ENCODE assay signal across 23 cellular contexts in the genomic region with DNA sequence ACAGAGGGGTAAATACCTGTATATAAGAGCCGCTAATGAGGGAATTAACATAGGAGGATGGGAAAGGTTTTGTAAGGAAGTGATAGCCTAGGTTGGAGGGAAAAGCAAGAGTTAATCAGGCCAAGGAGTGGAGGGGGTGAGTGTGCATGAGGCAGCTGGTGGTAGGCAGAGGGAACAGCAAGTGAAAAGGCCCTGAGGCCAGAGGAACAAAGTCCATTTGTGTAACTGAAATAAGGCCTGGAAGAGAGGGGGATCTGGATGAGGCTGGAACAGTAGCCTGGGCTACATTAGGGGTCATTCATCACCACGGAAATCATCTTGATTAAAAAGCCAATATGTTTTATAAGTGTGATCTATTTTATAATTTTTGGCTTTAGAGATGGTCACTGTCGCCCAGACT. TPM values are rescaled to one million over a fixed set of nuclear protein-coding genes. Genes with fewer than 3 reads are reported as not detected.
DNase-seq lines count a peak whose midpoint lies in the region; ATAC-seq, FAIRE-seq and TF ChIP-seq lines count a peak whose summit lies in the region.
"Had no signal": no experiment of that assay in that cellular context is flagged by ENCODE, and none has a peak within 500 bp of the region (broad histone marks: within the 10 kb centered on the region; RNA-seq: fewer than 3 reads in every experiment).

No MANE protein-coding gene starts in this region.

- no peaks in the 10 kb centered on the region for H3K9me3 Mint-ChIP-seq in mesothelial cell of epicardium
- H3K9me3 Mint-ChIP-seq: T-helper 1 cell treated with Interleukin-12 subunit alpha and Interleukin-12 subunit beta and Interleukin-4 antibody, amounts not matched to agents 30 μg/mL and 1 μg/mL, for 36 hours had no signal

- POLR2A ChIA-PET in K562 (lab: Yijun Ruan, JAX) = no interaction called here

- H3K9me1 ChIP-seq in K562 (ENCODE audit: control insufficient read depth, insufficient read depth, low read length) = no peaks in the 10 kb centered on the region

- H3K4me3 ChIP-seq in BLaER1 treated with 17β-estradiol and CSF1 and Interleukin-3, amounts not matched to agents 10 nM and 100 nM = no peak overlapping the region
- no peak overlapping the region for H3K4me3 ChIP-seq in K562
- H3K4me3 ChIP-seq: Peyer's patch had no signal

- FAIRE-seq in HTR-8/SVneo (lab: Jason Lieb, UNC) (peak; percentile 20), K562 (lab: Jason Lieb, UNC) (no peak)

- H4K20me1 ChIP-seq in BLaER1 treated with 17β-estradiol and CSF1 and Interleukin-3, amounts not matched to agents 10 nM and 100 nM = no peaks in the 10 kb centered on the region
- H4K20me1 ChIP-seq in K562 (replicated peaks; ENCODE audit: control insufficient read depth, insufficient read depth, low read length) = peaks cover 3% of the 10 kb centered on the region; the same call in 1 of the 2 replicates

- peaks cover 32 to 91% (median 80%) of the 10 kb centered on the region in 10 experiments for H3K4me1 ChIP-seq in BLaER1 treated with 17β-estradiol and CSF1 and Interleukin-3, amounts not matched to agents 10 nM and 100 nM
- H3K4me1 ChIP-seq in K562 (replicated peaks in 1 of 2; ENCODE audit: control insufficient read depth in 2 of 2, insufficient read depth in 2 of 2, low read length in 2 of 2) = no peaks in the 10 kb centered on the region
- H3K4me1 ChIP-seq: Peyer's patch had no signal

- in situ Hi-C loops in K562 (cut with MboI) = no loop called here

- no peak for TF ChIP-seq RAD21 in K562 (CRISPR knock-in tag; conservative IDR thresholded peaks at IDR 0.05 in 1 of 2, IDR thresholded peaks at IDR 0.05 in 1 of 2)

- peaks cover 0 to 9% (median 6%) of the 10 kb centered on the region in 11 experiments; a peak in 8 of 22 replicates for H3K9me3 ChIP-seq in BLaER1 treated with 17β-estradiol and CSF1 and Interleukin-3, amounts not matched to agents 10 nM and 100 nM (replicated peaks in 1 of 11)
- H3K9me3 ChIP-seq in K562 (replicated peaks; ENCODE audit: control insufficient read depth, insufficient read depth, low read depth, low read length) = no peaks in the 10 kb centered on the region
- H3K9me3 ChIP-seq: Peyer's patch, SK-N-SH had no signal

- CTCF ChIA-PET in K562 (lab: Yijun Ruan, JAX; ENCODE audit: low intra/inter-chr PET ratio) = no interaction called here

- peak overlapping the region in 10 of 11 experiments; percentile 34 to 96 (median 88); a peak in 18 of 22 replicates for H3K4me2 ChIP-seq in BLaER1 treated with 17β-estradiol and CSF1 and Interleukin-3, amounts not matched to agents 10 nM and 100 nM
- H3K4me2 ChIP-seq in K562 (ENCODE audit: insufficient read depth, low read length) = no peak overlapping the region
- H3K4me2 ChIP-seq: SK-N-SH had no signal

- peaks cover 0 to 6% (median 0%) of the 10 kb centered on the region in 11 experiments; a peak in 2 of 22 replicates for H3K27me3 ChIP-seq in BLaER1 treated with 17β-estradiol and CSF1 and Interleukin-3, amounts not matched to agents 10 nM and 100 nM
- H3K27me3 ChIP-seq in K562 (ENCODE audit: control insufficient read depth in 2 of 2, insufficient read depth in 2 of 2, low read length in 2 of 2) = peaks cover 25 to 67% of the 10 kb centered on the region in 2 experiments; a peak in 4 of 5 replicates
- H3K27me3 ChIP-seq: Peyer's patch had no signal

- peak overlapping the region in 2 of 11 experiments; percentile 78 to 86; a peak in 3 of 22 replicates for H3K27ac ChIP-seq in BLaER1 treated with 17β-estradiol and CSF1 and Interleukin-3, amounts not matched to agents 10 nM and 100 nM
- H3K27ac ChIP-seq in K562 (ENCODE audit: extremely low read depth, low read depth, low read length) = no peak overlapping the region
- H3K27ac ChIP-seq: Peyer's patch had no signal

- peak overlapping the region; percentile 54 for H3K27ac Mint-ChIP-seq in mesothelial cell of epicardium
- H3K27ac Mint-ChIP-seq: CD14-positive monocyte; T-helper 1 cell treated with Interleukin-12 subunit alpha and Interleukin-12 subunit beta and Interleukin-4 antibody, amounts not matched to agents 30 μg/mL and 1 μg/mL, for 36 hours had no signal

- 3% methylated on average over 3 of the region's 3 CpGs for WGBS in K562 (ENCODE audit: insufficient coverage, low coverage, missing lambda C conversion rate)

- no peak for TF ChIP-seq POLR2A in K562 (conservative IDR thresholded peaks at IDR 0.05)

- H3K79me2 ChIP-seq in K562 (ENCODE audit: control insufficient read depth, insufficient read depth, low read length) = no peaks in the 10 kb centered on the region

- H2AFZ ChIP-seq in K562 (ENCODE audit: low read depth, low read length) = no peak overlapping the region

- no peak overlapping the region for H3K4me3 Mint-ChIP-seq in mesothelial cell of epicardium
- H3K4me3 Mint-ChIP-seq: CD14-positive monocyte; T-helper 1 cell treated with Interleukin-12 subunit alpha and Interleukin-12 subunit beta and Interleukin-4 antibody, amounts not matched to agents 30 μg/mL and 1 μg/mL, for 36 hours had no signal

- DNase-seq in HTR-8/SVneo (ENCODE audit: insufficient read length, low spot score) (no peak), K562 (ENCODE audit: extremely low read depth in 1 of 4, low spot score in 3 of 4) (no peak), mesothelial cell of epicardium (ENCODE audit: low spot score in 2 of 2, unreplicated experiment in 2 of 2) (no peak), NCI-H526 treated with DMSO at 0.1 percent for 48 hours (lab: John Stamatoyannopoulos, UW) (no peak), NCI-H2107 (lab: John Stamatoyannopoulos, UW) (no peak), kidney glomerular epithelial cell (lab: John Stamatoyannopoulos, UW) (no peak)
- DNase-seq: Kasumi-1, NCI-H187, NCI-H2081 treated with DMSO at 0.1 percent for 48 hours, NCI-H446, NCI-H524 treated with DMSO at 0.1 percent for 48 hours, OCI-M1, Peyer's patch, SHP77 treated with DMSO at 0.1 percent for 48 hours, SK-N-SH, SW 1271 had no signal

- ATAC-seq in K562 (no peak), GM21360 (IDR thresholded peaks at IDR 0.05; ENCODE audit: unreplicated experiment) (no peak)
- ATAC-seq: HCT116 had no signal

- H3K9ac ChIP-seq in BLaER1 treated with 17β-estradiol and CSF1 and Interleukin-3, amounts not matched to agents 10 nM and 100 nM = no peak overlapping the region; a peak in 1 of 22 replicates
- H3K9ac ChIP-seq in K562 (ENCODE audit: insufficient read depth in 1 of 2, low read depth in 2 of 2, low read length in 2 of 2) = no peak overlapping the region
- H3K9ac ChIP-seq: SK-N-SH had no signal

- no peak for TF ChIP-seq EP300 in K562 (IDR thresholded peaks at IDR 0.05; ENCODE audit: low read length)

- no TSS peak for BruUV-seq in K562 (replicated peaks; lab: Mats Ljungman, UMichigan)

- peaks cover 57% of the 10 kb centered on the region for H3K4me1 Mint-ChIP-seq in mesothelial cell of epicardium
- H3K4me1 Mint-ChIP-seq: CD14-positive monocyte had no signal

- H3K36me3 Mint-ChIP-seq in mesothelial cell of epicardium = no peaks in the 10 kb centered on the region
- H3K36me3 Mint-ChIP-seq: CD14-positive monocyte had no signal

- TF ChIP-seq CTCF in K562 (IDR thresholded peaks at IDR 0.05 in 2 of 3, conservative IDR thresholded peaks at IDR 0.05 in 1 of 3; ENCODE audit: insufficient read depth in 2 of 3, low read depth in 1 of 3, low read length in 3 of 3) (no peak), mesothelial cell of epicardium (IDR thresholded peaks at IDR 0.05; ENCODE audit: unreplicated experiment) (no peak)

- intact Hi-C loops in K562 (cut with micrococcal nuclease) = no loop called here

- no peaks in the 10 kb centered on the region for H3K36me3 ChIP-seq in BLaER1 treated with 17β-estradiol and CSF1 and Interleukin-3, amounts not matched to agents 10 nM and 100 nM
- no peaks in the 10 kb centered on the region for H3K36me3 ChIP-seq in K562 (ENCODE audit: control insufficient read depth, insufficient read depth, low read length)
- H3K36me3 ChIP-seq: Peyer's patch had no signal

- no peaks in the 10 kb centered on the region for H3K27me3 Mint-ChIP-seq in mesothelial cell of epicardium (ENCODE audit: low read depth)

RNA-seq across cellular contexts. Expression of gene FZD2, which starts 45.7 kb away (rescaled TPM):
- total RNA-seq in K562 (2011; cell fraction: chromatin; rRNA removed; ENCODE audit: low replicate concordance) = 1.3 and 4.1 TPM in 2 replicates
- total RNA-seq in K562 (2011; cell fraction: nucleolus; rRNA removed) = 7.2 and 8.2 TPM in 2 replicates
- 2.8 and 3.5 TPM in 2 replicates for total RNA-seq in K562 (2011; cell fraction: nucleoplasm; rRNA removed)
- total RNA-seq in K562 (2014; rRNA removed) (1.1 and 1.2 TPM in 2 replicates), K562 (2014; rRNA removed; fragmentation: Illumina TruSeq; extraction: Trizol) (0.10 and 0.11 TPM in 2 replicates), K562 (2015; rRNA removed; fragmentation: Illumina TruSeq; extraction: Trizol) (0.68 and 1.1 TPM in 2 replicates), K562 (2021) (3.5 and 3.7 TPM in 2 replicates), mesothelial cell of epicardium (82.1 to 88.3 TPM (median 84.4 TPM) in 3 replicates)
- polyA plus RNA-seq in K562 (2011; rRNA removed) (1.8 and 3.1 TPM in 2 replicates), K562 (2014; fragmentation: Illumina TruSeq; extraction: Trizol) (0.31 and 1.5 TPM in 2 replicates), K562 (2014; fragmentation: Nextera tagmentation; extraction: Ambion mirVana) (under 1 TPM in 1 of 2 experiments, not detected in 1; 0.03 TPM), K562 (2014; rRNA removed) (2.1 and 4.5 TPM in 2 replicates)
- 6.1 and 11.5 TPM in 2 replicates for polyA plus RNA-seq in K562 (2011; cell fraction: cytosol; rRNA removed)
- 4.8 and 5.5 TPM in 2 replicates for polyA plus RNA-seq in K562 (2011; cell fraction: nucleus; rRNA removed)
- polyA plus RNA-seq in K562 (2012) = 2.8 and 5.2 TPM in 2 replicates
- polyA minus RNA-seq in K562 (2011; rRNA and poly(A)+ RNA removed) = 1.1 and 2.1 TPM in 2 replicates
- 4.9 and 6.1 TPM in 2 replicates for polyA minus RNA-seq in K562 (2011; cell fraction: cytosol; rRNA and poly(A)+ RNA removed)
- polyA minus RNA-seq in K562 (2011; cell fraction: nucleus; rRNA and poly(A)+ RNA removed) = 2.3 and 3.8 TPM in 2 replicates

RNA-seq across cellular contexts. Expression of gene MEIOC, which starts 53.3 kb away (rescaled TPM):
- not detected in 2 replicates for total RNA-seq in K562 (2011; cell fraction: chromatin; rRNA removed; ENCODE audit: low replicate concordance)
- not detected in 2 replicates for total RNA-seq in K562 (2011; cell fraction: nucleolus; rRNA removed)
- not detected in 2 replicates for total RNA-seq in K562 (2011; cell fraction: nucleoplasm; rRNA removed)
- total RNA-seq in K562 (2014; rRNA removed) (0.05 TPM in 1 of 2 replicates, not detected in the other), K562 (2014; rRNA removed; fragmentation: Illumina TruSeq; extraction: Trizol) (not detected in 2 replicates), K562 (2015; rRNA removed; fragmentation: Illumina TruSeq; extraction: Trizol) (not detected in 2 replicates), K562 (2021) (not detected in 2 replicates), mesothelial cell of epicardium (0.11 to 0.66 TPM (median 0.18 TPM) in 3 replicates)
- polyA plus RNA-seq in K562 (2011; rRNA removed) (not detected in 2 replicates), K562 (2014; fragmentation: Illumina TruSeq; extraction: Trizol) (0.04 TPM in 1 of 2 replicates, not detected in the other), K562 (2014; fragmentation: Nextera tagmentation; extraction: Ambion mirVana) (under 1 TPM; 0.07 to 0.23 TPM), K562 (2014; rRNA removed) (not detected in 2 replicates)
- polyA plus RNA-seq in K562 (2011; cell fraction: cytosol; rRNA removed) = 0.01 TPM in 1 of 2 replicates, not detected in the other
- polyA plus RNA-seq in K562 (2011; cell fraction: nucleus; rRNA removed) = 0.11 TPM in 1 of 2 replicates, not detected in the other
- polyA plus RNA-seq in K562 (2012) = 0.04 and 0.07 TPM in 2 replicates
- not detected in 2 replicates for polyA minus RNA-seq in K562 (2011; rRNA and poly(A)+ RNA removed)
- polyA minus RNA-seq in K562 (2011; cell fraction: cytosol; rRNA and poly(A)+ RNA removed) = not detected in 2 replicates
- polyA minus RNA-seq in K562 (2011; cell fraction: nucleus; rRNA and poly(A)+ RNA removed) = not detected in 2 replicates
- total RNA-seq: A673, M059J, Peyer's patch had no signal
